8 cellular contexts compared by ENCODE assay signal in the genomic region with DNA sequence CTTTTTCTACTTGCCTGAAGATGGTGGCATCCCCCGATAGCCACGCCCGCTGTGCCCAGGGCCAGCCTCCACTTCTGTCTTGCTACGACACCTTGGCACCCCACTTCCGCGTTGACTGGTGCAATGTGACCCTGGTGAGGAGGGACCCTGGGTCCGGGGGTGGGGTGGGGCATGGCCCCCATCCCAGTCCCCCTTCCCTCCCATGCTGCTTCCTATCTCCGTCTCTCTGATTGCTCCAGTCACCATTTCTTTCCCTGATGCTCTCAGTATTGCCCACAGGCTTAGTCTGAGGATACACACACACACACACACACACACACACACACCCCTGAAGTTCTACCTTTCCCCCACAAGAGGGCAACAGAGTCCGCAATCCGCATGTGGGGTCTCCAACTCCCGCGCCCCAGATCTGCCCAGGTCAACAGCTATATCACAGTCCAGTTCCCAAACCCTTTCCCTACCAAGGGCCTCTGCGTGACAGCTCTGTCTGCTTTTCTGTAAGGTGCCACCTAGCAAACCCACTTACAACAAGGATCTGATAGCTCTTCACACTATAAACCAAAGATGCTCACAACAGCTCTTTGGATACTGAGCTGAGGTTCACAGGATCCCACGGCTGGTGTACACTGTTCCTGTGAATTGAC. TPM values are rescaled to one million over a fixed set of nuclear protein-coding genes. Genes with fewer than 3 reads are reported as not detected.
DNase-seq lines count a peak whose midpoint lies in the region; ATAC-seq and TF ChIP-seq lines count a peak whose summit lies in the region.

No MANE protein-coding gene starts in this region.

- no peak overlapping the region for H3K4ac ChIP-seq in mesendoderm (ENCODE audit: low read depth, low read length)

- no peak for TF ChIP-seq POLR2A in tibial nerve (IDR thresholded peaks at IDR 0.05)

- H3K4me2 ChIP-seq in mesendoderm (ENCODE audit: low read length) = no peak overlapping the region

- H3K9ac ChIP-seq in mesendoderm (ENCODE audit: low read length) = no peak overlapping the region

- H3K27ac ChIP-seq in 22Rv1 (no peak overlapping the region), coronary artery (peak overlapping the region; percentile 95 to 96), mesendoderm (ENCODE audit: low read depth, low read length) (no peak overlapping the region), tibial nerve (no peak overlapping the region)

- no peak overlapping the region for H3K4me3 Mint-ChIP-seq in WTC11

- no peaks in the 10 kb centered on the region for H3K79me1 ChIP-seq in mesendoderm (ENCODE audit: low read length)

- no peak overlapping the region for H4K8ac ChIP-seq in mesendoderm (ENCODE audit: low read depth, low read length)

- peaks cover 13% of the 10 kb centered on the region for H3K4me1 Mint-ChIP-seq in WTC11

- no peak overlapping the region for H2BK120ac ChIP-seq in mesendoderm (ENCODE audit: low read depth, low read length)

- DNase-seq in GM10266 (ENCODE audit: extremely low spot score) (peak; percentile 77), NCI-H2227 treated with DMSO at 0.1 percent for 48 hours (lab: John Stamatoyannopoulos, UW) (peak; percentile 56), WTC11 (ENCODE audit: low spot score) (peak; percentile 71), coronary artery (ENCODE audit: low spot score) (no peak), mesendoderm (peak; percentile 87), tibial nerve (ENCODE audit: low spot score in 2 of 2) (peak in 1 of 2 donors; percentile 15)

- WGBS in mesendoderm (ENCODE audit: extremely low coverage, insufficient coverage, low lambda C conversion rate) = no CpG with 5 or more reads among the region's 14 CpGs
- 40 to 42% methylated on average over 14 of the region's 14 CpGs for WGBS in tibial nerve, 2 donors

- TF ChIP-seq EP300 in tibial nerve (IDR thresholded peaks at IDR 0.05) = no peak

- H3K36me3 Mint-ChIP-seq in WTC11 = no peaks in the 10 kb centered on the region

- no peak overlapping the region for H2AK5ac ChIP-seq in mesendoderm (ENCODE audit: low read length)

- no peaks in the 10 kb centered on the region for H3K27me3 Mint-ChIP-seq in WTC11 (ENCODE audit: low read depth)

- H3K79me2 ChIP-seq in mesendoderm (ENCODE audit: control insufficient read depth, insufficient read depth, low read length) = no peaks in the 10 kb centered on the region

- POLR2A ChIA-PET in WTC11 (lab: Charles Lee) = interaction anchor here (0.9 kb wide), 1 partner anchor 9 kb away, joined by 3 read pairs; no protein-coding TSS in a partner anchor

- TF ChIP-seq CTCF in 22Rv1 (IDR thresholded peaks at IDR 0.05) = peak; percentile 85
- TF ChIP-seq CTCF in GM10266 (IDR thresholded peaks at IDR 0.05; ENCODE audit: control insufficient read depth, insufficient read depth, low read depth, missing control alignments) = peak; percentile 83
- peak; percentile 44 for TF ChIP-seq CTCF in WTC11 (IDR thresholded peaks at IDR 0.05)
- TF ChIP-seq CTCF in coronary artery (IDR thresholded peaks at IDR 0.05) = peak; percentile 47
- peak; percentile 62 to 96 (median 76) for TF ChIP-seq CTCF in tibial nerve (IDR thresholded peaks at IDR 0.05)

- CTCF ChIA-PET in WTC11 (lab: Charles Lee) = interaction anchor here (0.5 to 4.1 kb wide), 68 partner anchors 8 to 1565 kb away, joined by 3 to 66 read pairs (median 5); partner anchors contain the start of genes COL1A1, EME1, LRRC59 and MRPL27

- H3K9me3 Mint-ChIP-seq in WTC11 = no peaks in the 10 kb centered on the region

- H3K27me3 ChIP-seq in mesendoderm (ENCODE audit: insufficient read depth, low read length, poor library complexity) (no peaks in the 10 kb centered on the region), tibial nerve (no peaks in the 10 kb centered on the region)

- H3K9me3 ChIP-seq in tibial nerve = no peaks in the 10 kb centered on the region

- no peak overlapping the region for H2BK15ac ChIP-seq in mesendoderm (replicated peaks; ENCODE audit: low read depth)

- no peak overlapping the region for H3K4me3 ChIP-seq in coronary artery
- H3K4me3 ChIP-seq in mesendoderm (ENCODE audit: low read length) = no peak overlapping the region
- H3K4me3 ChIP-seq in tibial nerve = no peak overlapping the region

- H3K56ac ChIP-seq in mesendoderm (ENCODE audit: low read length) = no peak overlapping the region

- no peak overlapping the region for H2BK5ac ChIP-seq in mesendoderm (ENCODE audit: low read length)

- no peak overlapping the region for H3K27ac Mint-ChIP-seq in WTC11

- H3K36me3 ChIP-seq in mesendoderm (ENCODE audit: control insufficient read depth, insufficient read depth, low read length) (no peaks in the 10 kb centered on the region), tibial nerve (peaks cover 0 to 12% (median 0%) of the 10 kb centered on the region in 3 donors)

- no peak overlapping the region for H3K18ac ChIP-seq in mesendoderm (ENCODE audit: low read length)

- no peak overlapping the region for H4K5ac ChIP-seq in mesendoderm (ENCODE audit: low read length)

- no peak overlapping the region for H3K23ac ChIP-seq in mesendoderm (ENCODE audit: low read length)

- peak; percentile 74 for ATAC-seq in WTC11
- no peak for ATAC-seq in HG03039 (IDR thresholded peaks at IDR 0.05; ENCODE audit: unreplicated experiment)

- H3K4me1 ChIP-seq in mesendoderm (ENCODE audit: control insufficient read depth, low read depth, low read length) = no peaks in the 10 kb centered on the region
- peaks cover 0 to 35% (median 5%) of the 10 kb centered on the region in 4 donors for H3K4me1 ChIP-seq in tibial nerve

TF ChIP-seq in WTC11, 78 proteins besides CTCF, POLR2A, EP300 and RAD21:
- TF ChIP-seq FOXK1 (CRISPR knock-in tag; IDR thresholded peaks at IDR 0.05) (0 out of 2 replicates have a peak, but pooled peaks have one; percentile 23), HMGXB4 (CRISPR knock-in tag; IDR thresholded peaks at IDR 0.05) (0 out of 2 replicates have a peak, but pooled peaks have one; percentile 31), ETV6 (CRISPR knock-in tag; IDR thresholded peaks at IDR 0.05) (peak; percentile 47; the same call in 1 of the 2 replicates), NFYB (CRISPR knock-in tag; conservative IDR thresholded peaks at IDR 0.05; ENCODE audit: low read depth) (no peak)
- TF ChIP-seq, protein P1, sequence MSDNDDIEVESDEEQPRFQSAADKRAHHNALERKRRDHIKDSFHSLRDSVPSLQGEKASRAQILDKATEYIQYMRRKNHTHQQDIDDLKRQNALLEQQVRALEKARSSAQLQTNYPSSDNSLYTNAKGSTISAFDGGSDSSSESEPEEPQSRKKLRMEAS (CRISPR knock-in tag; IDR thresholded peaks at IDR 0.05) = 0 out of 2 replicates have a peak, but pooled peaks have one; percentile 54

RNA-seq across cellular contexts. Expression of gene SGCA, which starts 3.4 kb away (rescaled TPM):
- total RNA-seq in WTC11 (2021) (0.39 to 1.0 TPM in 2 of 3 replicates, not detected in the other), tibial nerve (1 to 10 TPM; 1.8 to 7.8 (median 4.9) TPM)
- 0.07 TPM for polyA plus RNA-seq in mesendoderm (2013, experiment 1 of 2)
- polyA plus RNA-seq in mesendoderm (2013, experiment 2 of 2) = 0.13 TPM

RNA-seq across cellular contexts. Expression of gene PPP1R9B, which starts 18.8 kb away (rescaled TPM):
- 20.4 to 21.7 TPM (median 20.6 TPM) in 3 replicates for total RNA-seq in WTC11 (2021)
- 2.9 TPM for polyA plus RNA-seq in mesendoderm (2013, experiment 1 of 2)
- 2.9 TPM for polyA plus RNA-seq in mesendoderm (2013, experiment 2 of 2)
- total RNA-seq in tibial nerve = 10 to 100 TPM; 28.4 to 54.9 (median 36.9) TPM

RNA-seq across cellular contexts. Expression of gene COL1A1, which starts 32.2 kb away (rescaled TPM):
- 46.1 to 52.1 TPM (median 50.4 TPM) in 3 replicates for total RNA-seq in WTC11 (2021)
- 14.5 TPM for polyA plus RNA-seq in mesendoderm (2013, experiment 1 of 2)
- polyA plus RNA-seq in mesendoderm (2013, experiment 2 of 2) = 15.0 TPM
- 100 to 1,000 TPM in 1 of 4 donors, 10 to 100 TPM in 3; 31.5 to 185 (median 73.0) TPM for total RNA-seq in tibial nerve

RNA-seq across cellular contexts. Expression of gene SAMD14, which starts 39.3 kb away (rescaled TPM):
- total RNA-seq in WTC11 (2021) = 4.5 to 6.0 TPM (median 5.9 TPM) in 3 replicates
- 1.2 TPM for polyA plus RNA-seq in mesendoderm (2013, experiment 1 of 2)
- 1.1 TPM for polyA plus RNA-seq in mesendoderm (2013, experiment 2 of 2)
- 1 to 10 TPM in 2 of 4 donors, under 1 TPM in 2; 0.63 to 1.5 (median 1.1) TPM for total RNA-seq in tibial nerve

Comparison
In these comparisons a context has a peak if more than half of its experiments do, and no peak if none do; other contexts are left out.
1. H3K27ac ChIP-seq: peak in coronary artery (2 of 2); none in 22Rv1 (single experiment), mesendoderm (single experiment) and tibial nerve (0 of 4).
2. Peak in every context shown above with its lines, with median percentiles within 50 percentile points of each other: CTCF ChIP-seq.